ENCODE assay signal across 1 cellular context in genomic region chr13:72620874-72621273, GRCh38.
TF ChIP-seq lines count a peak whose summit lies in the region.

No MANE protein-coding gene starts in this region.

TF ChIP-seq in GM12878, 131 proteins besides CTCF, POLR2A, EP300 and RAD21 (continued from another document):
- TF ChIP-seq NR2C2 (IDR thresholded peaks at IDR 0.05; ENCODE audit: borderline replicate concordance, control insufficient read depth, insufficient read length, low read depth) (no peak), PBX3 (IDR thresholded peaks at IDR 0.05; ENCODE audit: insufficient replicate concordance, low read depth, low read length) (no peak), SMARCA5 (IDR thresholded peaks at IDR 0.05) (no peak), ZNF384 (IDR thresholded peaks at IDR 0.05; ENCODE audit: borderline replicate concordance, low read depth, low read length) (no peak), RAD51 (IDR thresholded peaks at IDR 0.05) (no peak), PML (IDR thresholded peaks at IDR 0.05; ENCODE audit: low read length) (no peak), IRF4 (IDR thresholded peaks at IDR 0.05; ENCODE audit: low read depth, low read length) (no peak), CHD4 (IDR thresholded peaks at IDR 0.05) (no peak), JUNB (IDR thresholded peaks at IDR 0.05) (no peak), REST (IDR thresholded peaks at IDR 0.05; ENCODE audit: low read depth, low read length) (no peak), CREM (IDR thresholded peaks at IDR 0.05; ENCODE audit: low read depth) (no peak), IKZF1 (conservative IDR thresholded peaks at IDR 0.05) (no peak), USF1 (IDR thresholded peaks at IDR 0.05; ENCODE audit: borderline replicate concordance, extremely low read length, insufficient read depth, low read depth, low read length) (no peak)
